In genomic region chr22:30994960-30995359, GRCh38 we compare ENCODE assay signal across 1 cellular context.
TF ChIP-seq lines count a peak whose summit lies in the region.

No MANE protein-coding gene starts in this region.

TF ChIP-seq in GM12878, 131 proteins besides CTCF, POLR2A, EP300 and RAD21 (continued from another document):
- TF ChIP-seq E2F4 (IDR thresholded peaks at IDR 0.05; ENCODE audit: low read depth, low read length) (no peak), NR2C1 (IDR thresholded peaks at IDR 0.05) (no peak), USF1 (IDR thresholded peaks at IDR 0.05; ENCODE audit: borderline replicate concordance, extremely low read length, insufficient read depth, low read depth, low read length) (no peak), BHLHE40 (IDR thresholded peaks at IDR 0.05; ENCODE audit: borderline replicate concordance in 1 of 2, low read depth in 2 of 2, low read length in 1 of 2) (no peak), MLLT1 (IDR thresholded peaks at IDR 0.05) (no peak), USF2 (IDR thresholded peaks at IDR 0.05; ENCODE audit: borderline replicate concordance, low read depth, low read length) (no peak), ZBED1 (IDR thresholded peaks at IDR 0.05; ENCODE audit: borderline replicate concordance) (no peak), MTA3 (IDR thresholded peaks at IDR 0.05; ENCODE audit: borderline replicate concordance, low read length) (no peak), BRCA1 (IDR thresholded peaks at IDR 0.05; ENCODE audit: low read depth, low read length) (no peak)
TF ChIP-seq in GM12878: peak in this region for 2.
